In the genomic region with DNA sequence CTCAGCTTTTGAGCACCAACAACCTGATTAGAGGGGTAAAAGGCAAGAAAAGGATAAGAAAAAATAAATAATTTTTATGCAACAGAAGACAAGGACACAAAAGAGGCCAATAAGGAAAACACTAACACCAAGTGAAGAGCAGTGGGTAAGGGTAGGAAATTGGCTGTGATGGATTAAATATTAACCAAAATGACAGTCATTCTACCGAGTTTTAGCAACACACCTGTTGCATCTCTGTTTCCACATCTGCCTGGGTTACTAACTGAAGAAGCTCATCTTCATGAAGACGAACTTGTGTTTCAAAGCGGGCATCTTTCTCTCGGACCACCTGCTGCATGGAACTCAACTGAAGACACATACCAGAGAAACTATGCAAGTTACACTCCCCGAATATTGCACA, we compare ENCODE assay signal across 1 cellular context.
TF ChIP-seq lines count a peak whose summit lies in the region.

No MANE protein-coding gene starts in this region.

TF ChIP-seq in HepG2, 621 proteins besides CTCF, POLR2A, EP300 and RAD21 (continued from another document):
- TF ChIP-seq, protein P1, sequence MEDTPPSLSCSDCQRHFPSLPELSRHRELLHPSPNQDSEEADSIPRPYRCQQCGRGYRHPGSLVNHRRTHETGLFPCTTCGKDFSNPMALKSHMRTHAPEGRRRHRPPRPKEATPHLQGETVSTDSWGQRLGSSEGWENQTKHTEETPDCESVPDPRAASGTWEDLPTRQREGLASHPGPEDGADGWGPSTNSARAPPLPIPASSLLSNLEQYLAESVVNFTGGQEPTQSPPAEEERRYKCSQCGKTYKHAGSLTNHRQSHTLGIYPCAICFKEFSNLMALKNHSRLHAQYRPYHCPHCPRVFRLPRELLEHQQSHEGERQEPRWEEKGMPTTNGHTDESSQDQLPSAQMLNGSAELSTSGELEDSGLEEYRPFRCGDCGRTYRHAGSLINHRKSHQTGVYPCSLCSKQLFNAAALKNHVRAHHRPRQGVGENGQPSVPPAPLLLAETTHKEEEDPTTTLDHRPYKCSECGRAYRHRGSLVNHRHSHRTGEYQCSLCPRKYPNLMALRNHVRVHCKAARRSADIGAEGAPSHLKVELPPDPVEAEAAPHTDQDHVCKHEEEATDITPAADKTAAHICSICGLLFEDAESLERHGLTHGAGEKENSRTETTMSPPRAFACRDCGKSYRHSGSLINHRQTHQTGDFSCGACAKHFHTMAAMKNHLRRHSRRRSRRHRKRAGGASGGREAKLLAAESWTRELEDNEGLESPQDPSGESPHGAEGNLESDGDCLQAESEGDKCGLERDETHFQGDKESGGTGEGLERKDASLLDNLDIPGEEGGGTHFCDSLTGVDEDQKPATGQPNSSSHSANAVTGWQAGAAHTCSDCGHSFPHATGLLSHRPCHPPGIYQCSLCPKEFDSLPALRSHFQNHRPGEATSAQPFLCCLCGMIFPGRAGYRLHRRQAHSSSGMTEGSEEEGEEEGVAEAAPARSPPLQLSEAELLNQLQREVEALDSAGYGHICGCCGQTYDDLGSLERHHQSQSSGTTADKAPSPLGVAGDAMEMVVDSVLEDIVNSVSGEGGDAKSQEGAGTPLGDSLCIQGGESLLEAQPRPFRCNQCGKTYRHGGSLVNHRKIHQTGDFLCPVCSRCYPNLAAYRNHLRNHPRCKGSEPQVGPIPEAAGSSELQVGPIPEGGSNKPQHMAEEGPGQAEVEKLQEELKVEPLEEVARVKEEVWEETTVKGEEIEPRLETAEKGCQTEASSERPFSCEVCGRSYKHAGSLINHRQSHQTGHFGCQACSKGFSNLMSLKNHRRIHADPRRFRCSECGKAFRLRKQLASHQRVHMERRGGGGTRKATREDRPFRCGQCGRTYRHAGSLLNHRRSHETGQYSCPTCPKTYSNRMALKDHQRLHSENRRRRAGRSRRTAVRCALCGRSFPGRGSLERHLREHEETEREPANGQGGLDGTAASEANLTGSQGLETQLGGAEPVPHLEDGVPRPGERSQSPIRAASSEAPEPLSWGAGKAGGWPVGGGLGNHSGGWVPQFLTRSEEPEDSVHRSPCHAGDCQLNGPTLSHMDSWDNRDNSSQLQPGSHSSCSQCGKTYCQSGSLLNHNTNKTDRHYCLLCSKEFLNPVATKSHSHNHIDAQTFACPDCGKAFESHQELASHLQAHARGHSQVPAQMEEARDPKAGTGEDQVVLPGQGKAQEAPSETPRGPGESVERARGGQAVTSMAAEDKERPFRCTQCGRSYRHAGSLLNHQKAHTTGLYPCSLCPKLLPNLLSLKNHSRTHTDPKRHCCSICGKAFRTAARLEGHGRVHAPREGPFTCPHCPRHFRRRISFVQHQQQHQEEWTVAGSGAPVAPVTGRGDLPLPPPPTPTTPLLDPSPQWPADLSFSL (CRISPR knock-in tag; IDR thresholded peaks at IDR 0.05) = no peak
